In the genomic region with DNA sequence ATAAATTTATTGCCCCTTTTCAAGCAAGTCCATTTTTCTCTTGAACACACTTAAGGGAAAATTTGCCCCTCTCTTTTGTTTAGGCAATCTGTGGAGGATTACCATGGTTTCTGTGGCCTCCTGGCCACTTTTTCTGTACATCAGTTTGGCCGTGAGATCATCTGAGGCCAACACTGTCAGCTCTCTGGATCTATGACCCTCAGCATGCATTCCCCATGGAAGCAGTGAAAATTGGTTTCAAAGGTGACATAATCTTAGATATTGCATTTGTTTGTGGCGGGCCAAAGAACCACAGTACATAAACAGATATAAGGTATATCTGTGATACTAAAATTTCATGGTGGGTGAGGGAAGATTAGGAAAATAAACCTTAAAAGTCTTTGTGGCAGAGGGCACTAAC, we compare ENCODE assay signal across 22 cellular contexts. TPM values are rescaled to one million over a fixed set of nuclear protein-coding genes. Genes with fewer than 3 reads are reported as not detected.
DNase-seq lines count a peak whose midpoint lies in the region; ATAC-seq and TF ChIP-seq lines count a peak whose summit lies in the region.
"Had no signal": no experiment of that assay in that cellular context is flagged by ENCODE, and none has a peak within 500 bp of the region (broad histone marks: within the 10 kb centered on the region; RNA-seq: fewer than 3 reads in every experiment).

No MANE protein-coding gene starts in this region.

- H3K9ac ChIP-seq in IMR-90 (ENCODE audit: low read depth, low read length): no peak overlapping the region
- H3K9ac ChIP-seq: BLaER1 treated with 17β-estradiol and CSF1 and Interleukin-3, amounts not matched to agents 10 nM and 100 nM had no signal

- H3K4ac ChIP-seq in IMR-90 (ENCODE audit: low read depth, low read length): peak overlapping the region; percentile 41; the same call in 1 of the 2 replicates

- H3K27me3 Mint-ChIP-seq in nephron (ENCODE audit: low read depth): no peaks in the 10 kb centered on the region
- H3K27me3 Mint-ChIP-seq: CD4-positive, alpha-beta T cell had no signal

- CTCF ChIA-PET in IMR-90 (lab: Yijun Ruan, JAX): interaction anchor here (0.7 to 1.0 kb wide), 2 partner anchors 10 to 22 kb away, joined by 3 to 4 read pairs; no protein-coding TSS in a partner anchor

- no peak overlapping the region for H2AFZ ChIP-seq in IMR-90 (replicated peaks; ENCODE audit: low read length, poor library complexity)
- H2AFZ ChIP-seq: GM23338 had no signal

- no peak for DNase-seq in IMR-90
- peak; percentile 24 to 53 for DNase-seq in SJCRH30
- no peak for DNase-seq in SHP77 treated with DMSO at 0.1 percent for 48 hours (lab: John Stamatoyannopoulos, UW)
- DNase-seq: 8988T; ACHN; AML-193; BE2C; CD4-positive, alpha-beta T cell; CD8-positive, alpha-beta memory T cell; DMS53; DMS79 treated with DMSO at 0.1 percent for 48 hours; GF-D8; H9 had no signal

- H3K9me3 Mint-ChIP-seq in nephron: no peaks in the 10 kb centered on the region
- H3K9me3 Mint-ChIP-seq: CD14-positive monocyte; CD4-positive, alpha-beta T cell; CD8-positive, alpha-beta memory T cell; GM23338; H9 had no signal

- H3K9me1 ChIP-seq in IMR-90 (ENCODE audit: insufficient read depth, low read length): 0 out of 2 replicates have a peak, but pooled peaks cover 3% of the 10 kb centered on the region

- no peak overlapping the region for H3K4me2 ChIP-seq in IMR-90 (ENCODE audit: low read depth, low read length)
- H3K4me2 ChIP-seq: A549; BLaER1 treated with 17β-estradiol and CSF1 and Interleukin-3, amounts not matched to agents 10 nM and 100 nM; GM23338 had no signal

- H3K4me1 Mint-ChIP-seq in nephron: peaks cover 64% of the 10 kb centered on the region
- H3K4me1 Mint-ChIP-seq: CD14-positive monocyte; CD8-positive, alpha-beta memory T cell had no signal

- H4K20me1 ChIP-seq in IMR-90 (ENCODE audit: insufficient read depth, low read length): no peaks in the 10 kb centered on the region
- H4K20me1 ChIP-seq: BLaER1 treated with 17β-estradiol and CSF1 and Interleukin-3, amounts not matched to agents 10 nM and 100 nM had no signal

- no peak for TF ChIP-seq CTCF in IMR-90 (conservative IDR thresholded peaks at IDR 0.05; ENCODE audit: low read depth, low read length)
- TF ChIP-seq CTCF in nephron (IDR thresholded peaks at IDR 0.05; ENCODE audit: unreplicated experiment in 3 of 3): no peak

- H4K5ac ChIP-seq in IMR-90 (ENCODE audit: low read depth, low read length): no peak overlapping the region

- no peaks in the 10 kb centered on the region for H3K27me3 ChIP-seq in IMR-90 (ENCODE audit: control insufficient read depth, insufficient read depth, low read length)
- no peaks in the 10 kb centered on the region for H3K27me3 ChIP-seq in SJCRH30
- H3K27me3 ChIP-seq: BE2C; BLaER1 treated with 17β-estradiol and CSF1 and Interleukin-3, amounts not matched to agents 10 nM and 100 nM had no signal

- dilution Hi-C loops in IMR-90 (cut with HindIII; ENCODE audit: low sequenced_read_pairs, unreplicated experiment): no loop called here

- no peak overlapping the region for H3K4me3 Mint-ChIP-seq in nephron
- H3K4me3 Mint-ChIP-seq: CD14-positive monocyte; CD4-positive, alpha-beta T cell; CD8-positive, alpha-beta memory T cell; GM23338; H9 had no signal

- no peak overlapping the region for H3K56ac ChIP-seq in IMR-90 (ENCODE audit: extremely low read depth, insufficient read depth, low read length)

- no peaks in the 10 kb centered on the region for H3K9me3 ChIP-seq in IMR-90 (ENCODE audit: control insufficient read depth, insufficient read depth, low read length)
- H3K9me3 ChIP-seq in SJCRH30 (replicated peaks): no peaks in the 10 kb centered on the region
- H3K9me3 ChIP-seq: A549; BE2C; BLaER1 treated with 17β-estradiol and CSF1 and Interleukin-3, amounts not matched to agents 10 nM and 100 nM had no signal

- H3K4me1 ChIP-seq in IMR-90 (ENCODE audit: control insufficient read depth, insufficient read depth, low read length) (peaks cover 17% of the 10 kb centered on the region), SJCRH30 (peaks cover 36% of the 10 kb centered on the region)
- H3K4me1 ChIP-seq: A549; BE2C; BLaER1 treated with 17β-estradiol and CSF1 and Interleukin-3, amounts not matched to agents 10 nM and 100 nM had no signal

- no peak overlapping the region for H2BK20ac ChIP-seq in IMR-90 (ENCODE audit: low read depth, low read length)

- H2AK9ac ChIP-seq in IMR-90 (replicated peaks; ENCODE audit: low read depth, low read length, poor library complexity): no peak overlapping the region

- no peak overlapping the region for H3K4me3 ChIP-seq in IMR-90 (ENCODE audit: insufficient read depth, low read depth, low read length)
- no peak overlapping the region for H3K4me3 ChIP-seq in SJCRH30
- H3K4me3 ChIP-seq: A549; BLaER1 treated with 17β-estradiol and CSF1 and Interleukin-3, amounts not matched to agents 10 nM and 100 nM; GM23338 had no signal

- no peak overlapping the region for H3K27ac ChIP-seq in IMR-90 (ENCODE audit: insufficient read depth, low read length)
- H3K27ac ChIP-seq in SJCRH30: no peak overlapping the region
- H3K27ac ChIP-seq: A549; BLaER1 treated with 17β-estradiol and CSF1 and Interleukin-3, amounts not matched to agents 10 nM and 100 nM had no signal

- H4K8ac ChIP-seq in IMR-90 (ENCODE audit: low read depth in 2 of 2, low read length in 2 of 2): no peak overlapping the region

- no peak for TF ChIP-seq RAD21 in IMR-90 (IDR thresholded peaks at IDR 0.05; ENCODE audit: low read length)

- H3K18ac ChIP-seq in IMR-90 (ENCODE audit: low read depth, low read length): peak overlapping the region; percentile 45; the same call in 1 of the 2 replicates

- POLR2A ChIA-PET in IMR-90 (lab: Charles Lee; ENCODE audit: unreplicated experiment): interaction anchor here (0.6 kb wide), 1 partner anchor 159 kb away, joined by 3 read pairs; no protein-coding TSS in a partner anchor

- no peaks in the 10 kb centered on the region for H3K36me3 Mint-ChIP-seq in nephron (ENCODE audit: low read depth)
- H3K36me3 Mint-ChIP-seq: CD14-positive monocyte; CD8-positive, alpha-beta memory T cell had no signal

- H3K36me3 ChIP-seq in IMR-90 (ENCODE audit: control insufficient read depth, insufficient read depth, low read length) (no peaks in the 10 kb centered on the region), SJCRH30 (no peaks in the 10 kb centered on the region)
- H3K36me3 ChIP-seq: BE2C; BLaER1 treated with 17β-estradiol and CSF1 and Interleukin-3, amounts not matched to agents 10 nM and 100 nM had no signal

- intact Hi-C loops in IMR-90 (cut with micrococcal nuclease): no loop called here

- WGBS in IMR-90 (ENCODE audit: extremely low coverage in 2 of 2, insufficient read length in 1 of 2), 2 experiments: no CpG with 5 or more reads among the region's 2 CpGs

- no peaks in the 10 kb centered on the region for H3K79me1 ChIP-seq in IMR-90 (ENCODE audit: low read depth in 1 of 2, low read length in 2 of 2)

- H2AK5ac ChIP-seq in IMR-90 (ENCODE audit: low read depth, low read length): no peak overlapping the region

- H4K91ac ChIP-seq in IMR-90 (ENCODE audit: insufficient read depth, low read depth, low read length): no peak overlapping the region

- no peak for TF ChIP-seq POLR2A in IMR-90 (IDR thresholded peaks at IDR 0.05; ENCODE audit: low read depth, low read length)

- H3K23ac ChIP-seq in IMR-90 (ENCODE audit: low read depth, low read length): no peak overlapping the region

- no peak overlapping the region for H2BK15ac ChIP-seq in IMR-90 (ENCODE audit: low read depth, low read length)

- peak overlapping the region; percentile 97 for H3K27ac Mint-ChIP-seq in nephron
- H3K27ac Mint-ChIP-seq: CD14-positive monocyte; CD4-positive, alpha-beta T cell; CD8-positive, alpha-beta memory T cell; GM23338; H9 had no signal

- peak overlapping the region; percentile 43; the same call in 1 of the 2 replicates for H2BK120ac ChIP-seq in IMR-90 (ENCODE audit: low read depth, low read length)

- H3K14ac ChIP-seq in IMR-90 (replicated peaks; ENCODE audit: low read depth, low read length): peak overlapping the region; percentile 48; the same call in 1 of the 2 replicates

- in situ Hi-C loops in IMR-90 (cut with MboI; ENCODE audit: low sequenced_read_pairs): no loop called here

- ATAC-seq in IMR-90 (ENCODE audit: low read depth) (no peak), GM21367 (IDR thresholded peaks at IDR 0.05; ENCODE audit: unreplicated experiment) (no peak), GM19023 (IDR thresholded peaks at IDR 0.05; ENCODE audit: unreplicated experiment) (no peak)
- ATAC-seq: A549, GM23338, HCT116 had no signal

- no peak overlapping the region for H2BK5ac ChIP-seq in IMR-90 (ENCODE audit: low read depth, low read length, poor library complexity, severe bottlenecking)

- BruUV-seq in IMR-90 (replicated peaks; lab: Mats Ljungman, UMichigan): no TSS peak

TF ChIP-seq in IMR-90, 13 proteins besides CTCF, POLR2A, EP300 and RAD21 (continues in another document):
- TF ChIP-seq MXI1 (IDR thresholded peaks at IDR 0.05; ENCODE audit: borderline replicate concordance, low read depth, low read length) (no peak), BHLHE40 (IDR thresholded peaks at IDR 0.05; ENCODE audit: low read depth, low read length) (no peak), FOS (IDR thresholded peaks at IDR 0.05; ENCODE audit: low read depth, low read length) (no peak), SMC3 (IDR thresholded peaks at IDR 0.05; ENCODE audit: low read depth, low read length) (no peak), MAFK (IDR thresholded peaks at IDR 0.05; ENCODE audit: low read depth, low read length) (no peak), RFX5 (IDR thresholded peaks at IDR 0.05; ENCODE audit: low read depth, low read length) (no peak)
- TF ChIP-seq, protein P1, sequence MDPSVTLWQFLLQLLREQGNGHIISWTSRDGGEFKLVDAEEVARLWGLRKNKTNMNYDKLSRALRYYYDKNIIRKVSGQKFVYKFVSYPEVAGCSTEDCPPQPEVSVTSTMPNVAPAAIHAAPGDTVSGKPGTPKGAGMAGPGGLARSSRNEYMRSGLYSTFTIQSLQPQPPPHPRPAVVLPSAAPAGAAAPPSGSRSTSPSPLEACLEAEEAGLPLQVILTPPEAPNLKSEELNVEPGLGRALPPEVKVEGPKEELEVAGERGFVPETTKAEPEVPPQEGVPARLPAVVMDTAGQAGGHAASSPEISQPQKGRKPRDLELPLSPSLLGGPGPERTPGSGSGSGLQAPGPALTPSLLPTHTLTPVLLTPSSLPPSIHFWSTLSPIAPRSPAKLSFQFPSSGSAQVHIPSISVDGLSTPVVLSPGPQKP (IDR thresholded peaks at IDR 0.05; ENCODE audit: borderline replicate concordance, low read depth, low read length): no peak

RNA-seq across cellular contexts. Expression of a gene that starts 4.6 kb away (rescaled TPM):
- total RNA-seq in IMR-90 (2012; rRNA removed): 0.54 and 0.56 TPM in 2 replicates
- 0.19 and 0.24 TPM in 2 replicates for polyA plus RNA-seq in IMR-90 (2012; rRNA removed)
- 0.02 and 0.13 TPM in 2 replicates for polyA plus RNA-seq in IMR-90 (2012; cell fraction: cytosol; rRNA removed)
- polyA plus RNA-seq in IMR-90 (2012; cell fraction: nucleus; rRNA removed; ENCODE audit: low replicate concordance): 0.15 and 0.34 TPM in 2 replicates
- 0.16 and 0.51 TPM in 2 replicates for total RNA-seq in SJCRH30 (2014; rRNA removed; shearing (Covaris generic))
- total RNA-seq: H9 had no signal
- polyA plus RNA-seq: CD14-positive monocyte; CD8-positive, alpha-beta memory T cell; GM23338 had no signal

RNA-seq across cellular contexts. Expression of a gene that starts 46.7 kb away (rescaled TPM):
- total RNA-seq in IMR-90 (2012; rRNA removed): 261 and 277 TPM in 2 replicates
- polyA plus RNA-seq in IMR-90 (2012; rRNA removed): 662 and 737 TPM in 2 replicates
- 844 and 1,071 TPM in 2 replicates for polyA plus RNA-seq in IMR-90 (2012; cell fraction: cytosol; rRNA removed)
- 528 and 743 TPM in 2 replicates for polyA plus RNA-seq in IMR-90 (2012; cell fraction: nucleus; rRNA removed; ENCODE audit: low replicate concordance)
- total RNA-seq in SJCRH30 (2014; rRNA removed; shearing (Covaris generic)): 1.7 and 2.3 TPM in 2 replicates
- total RNA-seq: CD8-positive, alpha-beta memory T cell; G401 had no signal
- polyA plus RNA-seq: CD14-positive monocyte; CD8-positive, alpha-beta memory T cell had no signal

Comparison
In these comparisons a context has a peak if more than half of its experiments do, and no peak if none do; other contexts are left out.
1. DNase-seq: peak in SJCRH30 (2 of 2); none in IMR-90 (single experiment) and SHP77 treated with DMSO at 0.1 percent for 48 hours (single experiment).
2. RNA of a gene that starts 46.7 kb away (total RNA-seq): 261 to 277 TPM in IMR-90; 1.7 to 2.3 TPM in SJCRH30; every median in the first group is over 10 times any median in the second.